8 cellular contexts compared by ENCODE assay signal in genomic region chr20:34516038-34516873, GRCh38. TPM values are rescaled to one million over a fixed set of nuclear protein-coding genes. Genes with fewer than 3 reads are reported as not detected.
DNase-seq lines count a peak whose midpoint lies in the region; ATAC-seq, FAIRE-seq and TF ChIP-seq lines count a peak whose summit lies in the region.

Gene DYNLRB1 (plus strand): TSS chr20:34516422. CDS start chr20:34516459, 37 bp downstream.

- intact Hi-C loops in natural killer cell (cut with micrococcal nuclease): loop anchor here (1.0 to 2.0 kb wide), 2 partner anchors 153 to 213 kb away; partner anchors contain the start of genes AHCY and ITCH

- DNase-seq in EL (peak; percentile 96), H54 (ENCODE audit: insufficient read length, low spot score) (peak; percentile 77), M059J (ENCODE audit: low read depth) (peak; percentile 98), fibroblast of peridontal ligament (ENCODE audit: extremely low read depth) (peak; percentile 98), natural killer cell (peak; percentile 94)
- peak; percentile 88 for DNase-seq in activated T-helper 9 cell treated with anti-CD3 and anti-CD28 coated beads, Interleukin-2, amount 50 U/mL, for 16 hours (ENCODE audit: low read depth)
- DNase-seq in stimulated activated naive CD4-positive, alpha-beta T cell (lab: John Stamatoyannopoulos, UW): peak; percentile 87 to 94 (median 92)

- H3K4me3 Mint-ChIP-seq in natural killer cell: peak within 1 kb of the TSS; percentile 98

- H3K36me3 Mint-ChIP-seq in natural killer cell: no peaks in the 10 kb centered on the region

- no peak for FAIRE-seq in H54 (lab: Jason Lieb, UNC)

- TF ChIP-seq CTCF in natural killer cell (IDR thresholded peaks at IDR 0.05): no peak

- H3K27ac Mint-ChIP-seq in natural killer cell: peak within 1 kb of the TSS; percentile 94 to 98

- TF ChIP-seq POLR2A in H54 (IDR thresholded peaks at IDR 0.05; ENCODE audit: low read depth, low read length): peak; percentile 82
- TF ChIP-seq POLR2A in Raji (IDR thresholded peaks at IDR 0.05; ENCODE audit: insufficient read depth, low read depth, low read length): peak; percentile 83

- peaks cover 49 to 54% of the 10 kb centered on the region in 2 donors for H3K4me1 Mint-ChIP-seq in natural killer cell

- no peaks in the 10 kb centered on the region for H3K9me3 Mint-ChIP-seq in natural killer cell

- no peaks in the 10 kb centered on the region for H3K27me3 Mint-ChIP-seq in natural killer cell (ENCODE audit: low read depth in 2 of 2)

- peak; percentile 83 to 92 (median 87) for ATAC-seq in natural killer cell

RNA-seq across cellular contexts. Expression of gene DYNLRB1, which starts in this region (rescaled TPM):
- 305 and 515 TPM in 2 replicates for total RNA-seq in M059J (2014; rRNA removed; shearing (Covaris generic))
- total RNA-seq in natural killer cell: 10 to 100 TPM; 58.7 to 65.5 (median 61.4) TPM

Comparison
In these comparisons a context has a peak if more than half of its experiments do, and no peak if none do; other contexts are left out.
1. Peak in every context shown above with its lines: DNase-seq and ATAC-seq.